In the genomic region with DNA sequence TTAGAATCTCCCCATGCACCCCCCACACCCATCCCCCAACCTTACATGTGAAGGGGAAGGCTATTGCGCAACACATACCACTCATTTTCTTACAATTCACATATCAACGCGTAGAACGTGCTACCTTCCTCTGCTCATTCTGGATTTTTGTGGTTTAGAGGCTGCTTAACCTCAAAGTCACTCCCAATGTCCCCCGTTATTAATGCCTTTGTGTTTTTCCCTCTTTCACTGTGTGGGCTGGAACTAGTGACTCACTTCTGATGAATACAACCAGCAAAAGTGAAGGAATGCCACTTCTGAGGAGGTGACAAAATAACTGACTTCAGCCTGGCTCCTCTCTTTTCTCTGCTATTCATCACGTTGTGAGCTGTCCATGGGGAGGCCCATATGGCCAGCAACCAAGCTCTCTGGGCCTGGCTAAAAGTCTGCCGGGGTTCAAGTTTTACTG, we compare ENCODE assay signal across 14 cellular contexts.
A peak's percentile ranks its signal among the peaks of the same experiment; 100 is the strongest.
DNase-seq lines count a peak whose midpoint lies in the region; ATAC-seq, FAIRE-seq and TF ChIP-seq lines count a peak whose summit lies in the region.
"Had no signal": no experiment of that assay in that cellular context is flagged by ENCODE, and none has a peak within 500 bp of the region (broad histone marks: within the 10 kb centered on the region; RNA-seq: fewer than 3 reads in every experiment).

No MANE protein-coding gene starts in this region.

- H4K20me1 ChIP-seq in K562 (replicated peaks; ENCODE audit: control insufficient read depth, insufficient read depth, low read length), result no peaks in the 10 kb centered on the region

- DNase-seq in ELR (ENCODE audit: low read depth) (peak; percentile 48), NCI-H226 (peak; percentile 93), K562 (ENCODE audit: extremely low read depth in 1 of 4, low spot score in 3 of 4) (peak in 1 of 4 experiments; percentile 5), mesenchymal stem cell (peak; percentile 75), posterior cingulate gyrus (no peak), HUDEP-2 (lab: John Stamatoyannopoulos, UW; ENCODE audit: unreplicated experiment in 76 of 76) (no peak)
- no peak for DNase-seq in activated naive CD4-positive, alpha-beta T cell treated with anti-CD3 and anti-CD28 coated beads, Interleukin-2, amount 50 U/mL, for 16 hours
- DNase-seq in activated CD4-positive, alpha-beta T cell treated with anti-CD3 and anti-CD28 coated beads for 4 hours, result no peak
- DNase-seq: activated naive CD8-positive, alpha-beta T cell treated with anti-CD3 and anti-CD28 coated beads, Interleukin-2, amount 50 U/mL, for 24 hours; C1 segment of cervical spinal cord; NCI-H510A treated with DMSO at 0.1 percent for 48 hours; SIG-M5; stimulated activated CD4-positive, alpha-beta T cell treated with anti-CD3 and anti-CD28 coated beads, Interleukin-2, amount 100 ng/mL, for 48 hours; stimulated activated naive B cell treated with anti-CD40 and anti-IgM and Interleukin-4, amounts not matched to agents 10 μg/mL and 1 μg/mL and 100 μg/mL, for 72 hours had no signal

- H2BK5ac ChIP-seq in mesenchymal stem cell (ENCODE audit: low read depth, low read length, poor library complexity, severe bottlenecking), result no peak overlapping the region

- 0% methylated on average over 7 of the region's 7 CpGs for WGBS in K562 (ENCODE audit: insufficient coverage, low coverage, missing lambda C conversion rate)
- 23% methylated on average over 6 of the region's 7 CpGs for WGBS in mesenchymal stem cell

- no peak for ATAC-seq in K562
- ATAC-seq: activated naive CD8-positive, alpha-beta T cell treated with anti-CD3 and anti-CD28 coated beads, Interleukin-2, amount 50 U/mL, for 24 hours; stimulated activated naive B cell treated with anti-CD40 and anti-IgM and Interleukin-4, amounts not matched to agents 10 μg/mL and 1 μg/mL and 100 μg/mL, for 72 hours had no signal

- no peak for FAIRE-seq in K562 (lab: Jason Lieb, UNC)

- TF ChIP-seq CTCF in K562 (IDR thresholded peaks at IDR 0.05 in 2 of 3, conservative IDR thresholded peaks at IDR 0.05 in 1 of 3; ENCODE audit: insufficient read depth in 2 of 3, low read depth in 1 of 3, low read length in 3 of 3), result no peak

- BruUV-seq in K562 (replicated peaks; lab: Mats Ljungman, UMichigan), result no TSS peak

- no peak overlapping the region for H2BK15ac ChIP-seq in mesenchymal stem cell (ENCODE audit: low read depth, poor library complexity, severe bottlenecking)

- no peaks in the 10 kb centered on the region for H3K79me1 ChIP-seq in mesenchymal stem cell (replicated peaks; ENCODE audit: low read length, poor library complexity, severe bottlenecking)

- H2AFZ ChIP-seq in K562 (ENCODE audit: low read depth, low read length) (no peak overlapping the region), mesenchymal stem cell (ENCODE audit: low read depth, low read length) (no peak overlapping the region)

- POLR2A ChIA-PET in K562 (lab: Yijun Ruan, JAX), result no interaction called here

- no peak overlapping the region for H2BK120ac ChIP-seq in mesenchymal stem cell (ENCODE audit: low read depth, low read length)

- no peak overlapping the region for H4K8ac ChIP-seq in mesenchymal stem cell (ENCODE audit: low read length)

- H3K4me3 ChIP-seq in K562 (no peak overlapping the region), mesenchymal stem cell (ENCODE audit: insufficient read depth in 1 of 2, low read depth in 1 of 2, low read length in 2 of 2) (peak overlapping the region in 1 of 2 experiments; percentile 8)

- no peak for TF ChIP-seq POLR2A in K562 (conservative IDR thresholded peaks at IDR 0.05)

- intact Hi-C loops in K562 (cut with micrococcal nuclease), result no loop called here
- intact Hi-C loops in posterior cingulate gyrus (cut with DNase I), result no loop called here

- H3K18ac ChIP-seq in mesenchymal stem cell (ENCODE audit: low read depth in 1 of 2, low read length in 2 of 2), result no peak overlapping the region

- no peak overlapping the region for H4K91ac ChIP-seq in mesenchymal stem cell (ENCODE audit: low read length)

- no peak for TF ChIP-seq RAD21 in K562 (CRISPR knock-in tag; conservative IDR thresholded peaks at IDR 0.05 in 1 of 2, IDR thresholded peaks at IDR 0.05 in 1 of 2)

- H3K27me3 ChIP-seq in K562 (ENCODE audit: control insufficient read depth in 2 of 2, insufficient read depth in 2 of 2, low read length in 2 of 2) (no peaks in the 10 kb centered on the region), mesenchymal stem cell (ENCODE audit: control insufficient read depth in 1 of 2, insufficient read depth in 1 of 2, low read length in 2 of 2) (no peaks in the 10 kb centered on the region)

- H3K79me2 ChIP-seq in K562 (ENCODE audit: control insufficient read depth, insufficient read depth, low read length), result no peaks in the 10 kb centered on the region

- H3K9me3 ChIP-seq in K562 (replicated peaks; ENCODE audit: control insufficient read depth, insufficient read depth, low read depth, low read length) (no peaks in the 10 kb centered on the region), mesenchymal stem cell (ENCODE audit: control insufficient read depth, low read length) (peaks cover 4% of the 10 kb centered on the region)

- no peaks in the 10 kb centered on the region for H3K9me1 ChIP-seq in K562 (ENCODE audit: control insufficient read depth, insufficient read depth, low read length)

- H2AK5ac ChIP-seq in mesenchymal stem cell (ENCODE audit: low read length, severe bottlenecking), result no peak overlapping the region

- no peak overlapping the region for H3K4me2 ChIP-seq in K562 (ENCODE audit: insufficient read depth, low read length)
- no peak overlapping the region for H3K4me2 ChIP-seq in mesenchymal stem cell (ENCODE audit: low read length, poor library complexity, severe bottlenecking)

- CTCF ChIA-PET in K562 (lab: Yijun Ruan, JAX; ENCODE audit: low intra/inter-chr PET ratio), result no interaction called here

- H2BK12ac ChIP-seq in mesenchymal stem cell (ENCODE audit: low read length in 2 of 2), result no peak overlapping the region

- in situ Hi-C loops in K562 (cut with MboI), result no loop called here

- H3K23ac ChIP-seq in mesenchymal stem cell (ENCODE audit: low read length in 2 of 2), result no peak overlapping the region

- H3K9ac ChIP-seq in K562 (ENCODE audit: insufficient read depth in 1 of 2, low read depth in 2 of 2, low read length in 2 of 2) (no peak overlapping the region), mesenchymal stem cell (ENCODE audit: low read length) (no peak overlapping the region)

- H3K36me3 ChIP-seq in K562 (ENCODE audit: control insufficient read depth, insufficient read depth, low read length) (no peaks in the 10 kb centered on the region), mesenchymal stem cell (ENCODE audit: control insufficient read depth in 1 of 2, insufficient read depth in 2 of 2, low read depth in 1 of 2, low read length in 2 of 2) (no peaks in the 10 kb centered on the region)

- no peak overlapping the region for H3K4ac ChIP-seq in mesenchymal stem cell (ENCODE audit: low read depth in 1 of 2, low read length in 2 of 2)

- H3K14ac ChIP-seq in mesenchymal stem cell (ENCODE audit: low read length in 2 of 2), result no peak overlapping the region

- H3K4me1 ChIP-seq in K562 (replicated peaks in 1 of 2; ENCODE audit: control insufficient read depth in 2 of 2, insufficient read depth in 2 of 2, low read length in 2 of 2), result no peaks in the 10 kb centered on the region
- no peaks in the 10 kb centered on the region for H3K4me1 ChIP-seq in mesenchymal stem cell (ENCODE audit: control insufficient read depth, insufficient read depth, low read depth, low read length)

- TF ChIP-seq EP300 in K562 (IDR thresholded peaks at IDR 0.05; ENCODE audit: low read length), result no peak

- no peak overlapping the region for H3K27ac ChIP-seq in K562 (ENCODE audit: extremely low read depth, low read depth, low read length)
- H3K27ac ChIP-seq in mesenchymal stem cell (ENCODE audit: low read length, poor library complexity, severe bottlenecking), result peak overlapping the region; percentile 26

TF ChIP-seq in K562, 482 proteins besides CTCF, POLR2A, EP300 and RAD21:
- TF ChIP-seq CEBPG (CRISPR knock-in tag; IDR thresholded peaks at IDR 0.05) (no peak), CEBPG (tag; conservative IDR thresholded peaks at IDR 0.05 in 1 of 2, IDR thresholded peaks at IDR 0.05 in 1 of 2) (peak; percentile 11 to 92; a peak in 2 of 4 replicates), ARID1B (IDR thresholded peaks at IDR 0.05) (no peak), CEBPB (tag; IDR thresholded peaks at IDR 0.05) (peak; percentile 79)

Comparison
In these comparisons a context has a peak if more than half of its experiments do, and no peak if none do; other contexts are left out.
1. DNase-seq: peak in ELR (single experiment), NCI-H226 (single experiment) and mesenchymal stem cell (single experiment); none in posterior cingulate gyrus (0 of 10), activated naive CD4-positive, alpha-beta T cell treated with anti-CD3 and anti-CD28 coated beads, Interleukin-2, amount 50 U/mL, for 16 hours (single experiment), HUDEP-2 (0 of 76) and activated CD4-positive, alpha-beta T cell treated with anti-CD3 and anti-CD28 coated beads for 4 hours (0 of 2).